8 cellular contexts compared by ENCODE assay signal in the genomic region with DNA sequence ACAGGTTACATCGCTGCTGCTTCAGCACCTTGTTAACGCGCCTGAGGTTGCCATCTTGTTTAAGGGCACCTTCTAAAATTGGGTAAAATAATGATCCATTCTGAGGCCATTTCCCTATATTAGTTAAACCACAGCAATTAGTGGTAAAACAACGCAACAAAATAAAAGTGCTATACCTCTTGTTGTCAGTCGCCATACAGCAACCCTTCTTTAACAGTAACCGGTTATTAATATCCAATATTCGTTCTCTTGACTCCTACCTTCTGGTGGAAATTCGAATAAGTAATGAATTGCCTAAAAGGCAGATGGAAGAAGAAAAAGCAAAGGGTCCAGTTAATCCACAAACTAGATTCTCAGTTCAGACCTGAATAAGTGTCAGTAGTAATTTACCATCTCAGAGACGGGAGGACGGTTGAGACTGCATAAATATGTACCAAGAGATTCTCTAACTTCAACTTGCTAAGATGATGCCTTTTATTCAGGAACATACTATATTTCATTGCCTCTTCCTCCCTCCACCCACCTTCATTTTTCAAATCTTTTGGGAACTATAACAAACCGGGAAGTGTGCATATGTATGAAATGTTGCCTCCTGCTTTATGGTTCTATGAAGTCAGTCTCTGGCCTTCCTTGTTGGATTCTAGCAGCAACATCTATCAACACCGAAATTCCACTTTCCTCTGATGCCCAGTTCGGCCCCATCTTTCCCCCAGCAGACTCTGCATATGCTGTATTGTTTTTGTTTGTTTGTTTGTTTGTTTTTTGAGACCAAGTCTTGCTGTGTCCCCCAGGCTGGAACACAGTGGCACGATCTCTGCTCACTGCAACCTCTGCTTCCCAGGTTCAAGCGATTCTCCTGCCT. TPM values are rescaled to one million over a fixed set of nuclear protein-coding genes. Genes with fewer than 3 reads are reported as not detected.
A peak's percentile ranks its signal among the peaks of the same experiment; 100 is the strongest.
DNase-seq lines count a peak whose midpoint lies in the region; ATAC-seq and TF ChIP-seq lines count a peak whose summit lies in the region.

No MANE protein-coding gene starts in this region.

- no peak overlapping the region for H2BK5ac ChIP-seq in mesendoderm (ENCODE audit: low read length)

- peak overlapping the region; percentile 7 for H4K5ac ChIP-seq in mesendoderm (ENCODE audit: low read length)

- H3K9me3 ChIP-seq in cardiac muscle cell (ENCODE audit: low read depth), result no peaks in the 10 kb centered on the region
- no peaks in the 10 kb centered on the region for H3K9me3 ChIP-seq in upper lobe of left lung

- no peak overlapping the region for H4K8ac ChIP-seq in mesendoderm (ENCODE audit: low read depth, low read length)

- H3K4me1 ChIP-seq in cardiac muscle cell (ENCODE audit: low read depth) (peaks cover 8% of the 10 kb centered on the region), mesendoderm (ENCODE audit: control insufficient read depth, low read depth, low read length) (peaks cover 2% of the 10 kb centered on the region), upper lobe of left lung (peaks cover 9 to 15% (median 13%) of the 10 kb centered on the region in 4 donors)

- H3K36me3 Mint-ChIP-seq in MCF 10A (ENCODE audit: insufficient read depth, unreplicated experiment), result peaks cover 45% of the 10 kb centered on the region

- H3K79me2 ChIP-seq in mesendoderm (ENCODE audit: control insufficient read depth, insufficient read depth, low read length), result peaks cover 19% of the 10 kb centered on the region

- H3K79me1 ChIP-seq in mesendoderm (ENCODE audit: low read length), result peaks cover 10% of the 10 kb centered on the region

- no peaks in the 10 kb centered on the region for H3K9me3 Mint-ChIP-seq in MCF 10A (ENCODE audit: unreplicated experiment)

- H3K18ac ChIP-seq in mesendoderm (ENCODE audit: low read length), result no peak overlapping the region

- WGBS in mesendoderm (ENCODE audit: extremely low coverage, insufficient coverage, low lambda C conversion rate), result no CpG with 5 or more reads among the region's 15 CpGs
- WGBS in upper lobe of left lung, 2 donors, result 70 to 73% methylated on average over 15 of the region's 15 CpGs

- no peak for ATAC-seq in upper lobe of left lung (ENCODE audit: low FRiP score in 2 of 2)

- TF ChIP-seq CTCF in cardiac muscle cell (IDR thresholded peaks at IDR 0.05; ENCODE audit: low read depth, low read length) (no peak), MCF 10A (IDR thresholded peaks at IDR 0.05; ENCODE audit: unreplicated experiment) (no peak), upper lobe of left lung (IDR thresholded peaks at IDR 0.05) (peak in 2 of 6 experiments; percentile 29 to 37)

- no peak overlapping the region for H3K9ac ChIP-seq in mesendoderm (ENCODE audit: low read length)

- H3K4ac ChIP-seq in mesendoderm (ENCODE audit: low read depth, low read length), result no peak overlapping the region

- H2BK120ac ChIP-seq in mesendoderm (ENCODE audit: low read depth, low read length), result no peak overlapping the region

- H3K27me3 Mint-ChIP-seq in MCF 10A (ENCODE audit: insufficient read depth, unreplicated experiment), result no peaks in the 10 kb centered on the region

- H3K4me3 ChIP-seq in cardiac muscle cell (peak overlapping the region; percentile 80), mesendoderm (ENCODE audit: low read length) (no peak overlapping the region), upper lobe of left lung (peak overlapping the region in 3 of 4 donors; percentile 60 to 62 (median 60))

- no peak for TF ChIP-seq POLR2A in upper lobe of left lung (IDR thresholded peaks at IDR 0.05)

- H3K27ac Mint-ChIP-seq in MCF 10A (ENCODE audit: low read depth, unreplicated experiment), result peak overlapping the region; percentile 99

- H3K4me1 Mint-ChIP-seq in MCF 10A (ENCODE audit: insufficient read depth, unreplicated experiment), result peaks cover 8% of the 10 kb centered on the region

- H3K36me3 ChIP-seq in cardiac muscle cell, result peaks cover 20% of the 10 kb centered on the region
- peaks cover 5% of the 10 kb centered on the region for H3K36me3 ChIP-seq in mesendoderm (ENCODE audit: control insufficient read depth, insufficient read depth, low read length)
- peaks cover 15 to 29% (median 21%) of the 10 kb centered on the region in 4 donors for H3K36me3 ChIP-seq in upper lobe of left lung

- POLR2A ChIA-PET in MCF 10A (lab: Yijun Ruan, JAX), result interaction anchor here (0.9 to 2.8 kb wide), 6 partner anchors 8 to 68 kb away, joined by 4 to 26 read pairs (median 6); partner anchors contain the start of gene AJUBA

- H2BK15ac ChIP-seq in mesendoderm (replicated peaks; ENCODE audit: low read depth), result no peak overlapping the region

- H3K4me2 ChIP-seq in mesendoderm (ENCODE audit: low read length), result no peak overlapping the region

- H3K56ac ChIP-seq in mesendoderm (ENCODE audit: low read length), result no peak overlapping the region

- no peak overlapping the region for H3K23ac ChIP-seq in mesendoderm (ENCODE audit: low read length)

- CTCF ChIA-PET in MCF 10A (lab: Yijun Ruan, JAX), result interaction anchor here (1.2 kb wide), 1 partner anchor 21 kb away, joined by 3 read pairs; no protein-coding TSS in a partner anchor

- no peak for TF ChIP-seq EP300 in upper lobe of left lung (IDR thresholded peaks at IDR 0.05)

- no peak for DNase-seq in cardiac muscle cell (ENCODE audit: low read depth in 1 of 2, low spot score in 1 of 2)
- no peak for DNase-seq in cardiac septum (ENCODE audit: low spot score)
- DNase-seq in MCF 10A (ENCODE audit: unreplicated experiment), result no peak
- no peak for DNase-seq in mesendoderm
- no peak for DNase-seq in upper lobe of left lung
- DNase-seq in SIG-M5 (lab: John Stamatoyannopoulos, UW), result no peak
- no peak for DNase-seq in NCI-H1105 treated with DMSO at 0.1 percent for 48 hours (lab: John Stamatoyannopoulos, UW)
- DNase-seq in pons (ENCODE audit: low spot score), result no peak

- H3K4me3 Mint-ChIP-seq in MCF 10A (ENCODE audit: unreplicated experiment), result peak overlapping the region; percentile 92

- H3K27me3 ChIP-seq in cardiac muscle cell (no peaks in the 10 kb centered on the region), mesendoderm (ENCODE audit: insufficient read depth, low read length, poor library complexity) (no peaks in the 10 kb centered on the region), upper lobe of left lung (no peaks in the 10 kb centered on the region)

- intact Hi-C loops in cardiac septum (cut with DNase I) (no loop called here), MCF 10A (cut with micrococcal nuclease) (no loop called here)

- H2AK5ac ChIP-seq in mesendoderm (ENCODE audit: low read length), result no peak overlapping the region

- no TSS peak for BruUV-seq in MCF 10A (replicated peaks; lab: Mats Ljungman, UMichigan)

- peak overlapping the region; percentile 97 for H3K27ac ChIP-seq in cardiac muscle cell
- H3K27ac ChIP-seq in mesendoderm (ENCODE audit: low read depth, low read length), result no peak overlapping the region
- H3K27ac ChIP-seq in upper lobe of left lung, result peak overlapping the region; percentile 88 to 93 (median 92)

RNA-seq across cellular contexts. Expression of gene PSMB5, which starts 0.8 kb away (rescaled TPM):
- total RNA-seq in cardiac muscle cell, result 124 and 255 TPM in 2 replicates
- polyA plus RNA-seq in cardiac muscle cell, result 304 and 326 TPM in 2 replicates
- total RNA-seq in cardiac septum, result 120 TPM
- total RNA-seq in MCF 10A (2022), result 162 and 173 TPM in 2 replicates
- 202 TPM for polyA plus RNA-seq in mesendoderm (2013, experiment 1 of 2)
- polyA plus RNA-seq in mesendoderm (2013, experiment 2 of 2), result 203 TPM
- total RNA-seq in upper lobe of left lung, result 100 to 1,000 TPM in 2 of 6 donors, 10 to 100 TPM in 4; 58.7 to 147 (median 86.1) TPM

RNA-seq across cellular contexts. Expression of gene PSMB11, which starts 6.5 kb away (rescaled TPM):
- 0.12 TPM in 1 of 2 replicates, not detected in the other for total RNA-seq in cardiac muscle cell
- polyA plus RNA-seq in cardiac muscle cell, result not detected in 2 replicates
- not detected for total RNA-seq in cardiac septum
- not detected in 2 replicates for total RNA-seq in MCF 10A (2022)
- not detected for polyA plus RNA-seq in mesendoderm (2013, experiment 1 of 2)
- not detected for polyA plus RNA-seq in mesendoderm (2013, experiment 2 of 2)
- total RNA-seq in upper lobe of left lung, result not detected

RNA-seq across cellular contexts. Expression of gene CDH24, which starts 21.8 kb away (rescaled TPM):
- 8.6 and 8.9 TPM in 2 replicates for total RNA-seq in cardiac muscle cell
- 4.4 and 13.4 TPM in 2 replicates for polyA plus RNA-seq in cardiac muscle cell
- 2.6 TPM for total RNA-seq in cardiac septum
- total RNA-seq in MCF 10A (2022), result 2.6 and 4.9 TPM in 2 replicates
- 11.2 TPM for polyA plus RNA-seq in mesendoderm (2013, experiment 1 of 2)
- 10.8 TPM for polyA plus RNA-seq in mesendoderm (2013, experiment 2 of 2)
- 1 to 10 TPM; 2.0 to 8.0 (median 4.2) TPM for total RNA-seq in upper lobe of left lung

RNA-seq across cellular contexts. Expression of gene C14orf93, which starts 25.6 kb away (rescaled TPM):
- total RNA-seq in cardiac muscle cell (7.9 and 26.3 TPM in 2 replicates), cardiac septum (3.7 TPM), MCF 10A (2022) (6.1 and 7.1 TPM in 2 replicates), upper lobe of left lung (10 to 100 TPM in 4 of 6 donors, 1 to 10 TPM in 2; 7.1 to 12.9 (median 11.4) TPM)
- polyA plus RNA-seq in cardiac muscle cell, result 6.7 and 10.5 TPM in 2 replicates
- 3.1 TPM for polyA plus RNA-seq in mesendoderm (2013, experiment 1 of 2)
- 3.5 TPM for polyA plus RNA-seq in mesendoderm (2013, experiment 2 of 2)

RNA-seq across cellular contexts. Expression of gene AJUBA, which starts 53.2 kb away (rescaled TPM):
- total RNA-seq in cardiac muscle cell, result 33.8 and 39.3 TPM in 2 replicates
- 18.9 and 19.9 TPM in 2 replicates for polyA plus RNA-seq in cardiac muscle cell
- total RNA-seq in cardiac septum, result 14.0 TPM
- 82.1 and 138 TPM in 2 replicates for total RNA-seq in MCF 10A (2022)
- polyA plus RNA-seq in mesendoderm (2013, experiment 1 of 2), result 15.9 TPM
- 17.6 TPM for polyA plus RNA-seq in mesendoderm (2013, experiment 2 of 2)
- total RNA-seq in upper lobe of left lung, result 10 to 100 TPM; 34.4 to 50.3 (median 39.5) TPM
